Comparison of ENCODE assay signal across 8 cellular contexts in the genomic region with DNA sequence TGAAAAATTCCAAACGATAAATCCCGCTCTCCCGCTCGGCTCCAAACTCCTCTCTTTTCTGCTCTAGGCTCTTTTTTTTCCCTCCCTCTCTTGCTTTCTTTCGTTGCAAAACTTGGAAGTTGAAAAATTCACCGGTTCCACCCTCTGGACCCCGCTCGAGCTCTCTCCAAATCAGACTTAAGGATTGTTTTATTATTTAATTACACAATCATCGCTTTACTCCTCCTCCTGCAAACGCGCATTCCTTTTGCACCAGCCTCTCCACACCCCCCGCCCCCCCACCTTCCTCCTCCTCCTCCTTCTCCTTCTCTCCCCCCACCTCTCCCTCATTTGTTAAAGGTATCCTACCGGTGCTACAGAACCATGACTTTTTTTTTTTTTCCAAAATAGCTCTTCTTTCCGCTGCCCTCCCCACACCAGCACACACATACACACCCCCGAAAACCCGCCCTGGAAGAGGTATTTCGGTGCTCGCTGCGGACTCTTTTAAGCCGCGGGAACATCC. TPM values are rescaled to one million over a fixed set of nuclear protein-coding genes. Genes with fewer than 3 reads are reported as not detected.
DNase-seq lines count a peak whose midpoint lies in the region; ATAC-seq and TF ChIP-seq lines count a peak whose summit lies in the region.

No MANE protein-coding gene starts in this region.

- H3K4me3 ChIP-seq in endodermal cell (ENCODE audit: low read length): peak overlapping the region; percentile 83
- H3K4me3 ChIP-seq in thoracic aorta: peak overlapping the region; percentile 81

- WGBS in endodermal cell (ENCODE audit: insufficient coverage in 1 of 2, insufficient read length in 1 of 2), 2 experiments: 0% methylated on average over 7 to 21 of the region's 21 CpGs

- peak overlapping the region; percentile 82 for H3K4me3 Mint-ChIP-seq in endodermal cell

- TF ChIP-seq CTCF in endodermal cell (conservative IDR thresholded peaks at IDR 0.05) (no peak), thoracic aorta (IDR thresholded peaks at IDR 0.05) (no peak)

- ATAC-seq in thoracic aorta (ENCODE audit: insufficient number of reproducible peaks, low FRiP score, low read depth): peak; percentile 68

- no peaks in the 10 kb centered on the region for H3K36me3 Mint-ChIP-seq in endodermal cell (ENCODE audit: low read depth)

- peak; percentile 73 for DNase-seq in DMS53 (lab: John Stamatoyannopoulos, UW)
- DNase-seq in DMS53 treated with DMSO at 0.1 percent for 48 hours (lab: John Stamatoyannopoulos, UW; ENCODE audit: unreplicated experiment): no peak
- DNase-seq in HuH-7 (ENCODE audit: low spot score): peak; percentile 66
- peak; percentile 61 for DNase-seq in SKM-1 treated with dmso at 0.1 percent for 144 hours (lab: John Stamatoyannopoulos, UW; ENCODE audit: unreplicated experiment)
- peak; percentile 78 for DNase-seq in endodermal cell
- DNase-seq in medulla oblongata (ENCODE audit: extremely low spot score): peak; percentile 67
- DNase-seq in thoracic aorta (ENCODE audit: low spot score): peak; percentile 62
- DNase-seq in stimulated activated CD4-positive, alpha-beta T cell treated with anti-CD3 and anti-CD28 coated beads, Interleukin-4, amount 100 ng/mL, for 24 hours: no peak

- H3K27ac Mint-ChIP-seq in endodermal cell: peak overlapping the region; percentile 93

- H3K9ac ChIP-seq in endodermal cell (ENCODE audit: extremely low read depth, low read length, poor library complexity, severe bottlenecking): peak overlapping the region; percentile 50

- H3K4me1 Mint-ChIP-seq in endodermal cell: peaks cover 25% of the 10 kb centered on the region

- H3K9me3 Mint-ChIP-seq in endodermal cell: no peaks in the 10 kb centered on the region

- H3K9me3 ChIP-seq in endodermal cell (ENCODE audit: control insufficient read depth, low read length) (no peaks in the 10 kb centered on the region), thoracic aorta (no peaks in the 10 kb centered on the region)

- H3K4me1 ChIP-seq in endodermal cell (ENCODE audit: control insufficient read depth, insufficient read depth, low read length): peaks cover 9% of the 10 kb centered on the region
- H3K4me1 ChIP-seq in thoracic aorta (ENCODE audit: control insufficient read depth in 1 of 2, low read depth in 2 of 2): peaks cover 7 to 26% of the 10 kb centered on the region in 2 donors

- H3K36me3 ChIP-seq in endodermal cell (ENCODE audit: control insufficient read depth, insufficient read depth, low read length) (no peaks in the 10 kb centered on the region), thoracic aorta (no peaks in the 10 kb centered on the region)

- H3K27ac ChIP-seq in endodermal cell (ENCODE audit: low read depth, low read length): peak overlapping the region; percentile 84
- H3K27ac ChIP-seq in thoracic aorta: peak overlapping the region; percentile 92 to 98

- H3K27me3 ChIP-seq in endodermal cell (ENCODE audit: control insufficient read depth, insufficient read depth, low read length, poor library complexity, severe bottlenecking): peaks cover 56% of the 10 kb centered on the region
- no peaks in the 10 kb centered on the region for H3K27me3 ChIP-seq in thoracic aorta (replicated peaks; ENCODE audit: insufficient read depth)

- H3K27me3 Mint-ChIP-seq in endodermal cell (ENCODE audit: insufficient read depth): peaks cover 64% of the 10 kb centered on the region

RNA-seq across cellular contexts. Expression of gene NFIB, which starts 0.5 kb away (rescaled TPM):
- total RNA-seq in endodermal cell (10 to 100 TPM in 1 of 2 donors, 1 to 10 TPM in 1; 5.3 to 14.1 TPM), thoracic aorta (100 to 1,000 TPM in 1 of 2 donors, 10 to 100 TPM in 1; 54.8 to 114 TPM)
- polyA plus RNA-seq in endodermal cell (2013, experiment 1 of 2): 5.5 TPM
- polyA plus RNA-seq in endodermal cell (2013, experiment 2 of 2): 6.1 TPM

Comparison
In these comparisons a context has a peak if more than half of its experiments do, and no peak if none do; other contexts are left out.
1. DNase-seq: peak in DMS53 (single experiment), HuH-7 (single experiment), SKM-1 treated with dmso at 0.1 percent for 144 hours (single experiment), endodermal cell (single experiment), medulla oblongata (single experiment) and thoracic aorta (single experiment); none in DMS53 treated with DMSO at 0.1 percent for 48 hours (single experiment) and stimulated activated CD4-positive, alpha-beta T cell treated with anti-CD3 and anti-CD28 coated beads, Interleukin-4, amount 100 ng/mL, for 24 hours (single experiment).